8 cellular contexts compared by ENCODE assay signal in the genomic region with DNA sequence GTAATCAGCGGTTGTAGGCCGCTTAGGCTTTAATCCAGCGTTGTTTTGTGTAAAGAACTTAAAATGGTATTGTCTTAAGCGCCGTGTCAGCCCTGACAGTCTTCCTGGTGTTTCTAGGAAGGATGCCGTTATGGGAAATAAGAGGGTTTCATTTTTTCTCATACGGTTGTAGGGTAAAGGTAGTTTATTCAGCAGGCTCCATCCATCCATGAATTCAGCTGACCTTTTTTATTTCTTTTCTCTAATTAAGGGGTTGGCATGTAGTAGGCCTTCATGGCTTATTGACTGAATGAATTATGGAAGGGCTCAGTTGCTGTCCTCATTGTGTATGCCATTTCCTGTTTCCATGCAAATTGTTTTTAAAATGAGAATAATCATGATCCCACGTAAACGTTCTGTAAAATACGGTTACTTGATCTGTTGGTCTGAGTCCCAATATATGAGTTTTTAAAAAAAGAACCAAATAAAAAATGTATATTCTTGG. TPM values are rescaled to one million over a fixed set of nuclear protein-coding genes. Genes with fewer than 3 reads are reported as not detected.
DNase-seq lines count a peak whose midpoint lies in the region; ATAC-seq and TF ChIP-seq lines count a peak whose summit lies in the region.

No MANE protein-coding gene starts in this region.

- ATAC-seq in activated CD8-positive, alpha-beta T cell treated with anti-CD3 and anti-CD28 coated beads, Interleukin-2, amount 10 ng/mL, durations not matched to agents 7 days and 5 days = no peak
- no peak for ATAC-seq in stimulated activated effector memory CD8-positive, alpha-beta T cell treated with anti-CD3 and anti-CD28 coated beads, Interleukin-12 subunit alpha, Interleukin-12 subunit beta, amount 100 ng/mL, for 72 hours
- ATAC-seq in GM18870 (IDR thresholded peaks at IDR 0.05; ENCODE audit: unreplicated experiment) (no peak), HG02852 (IDR thresholded peaks at IDR 0.05; ENCODE audit: unreplicated experiment) (no peak)

- H3K4me1 Mint-ChIP-seq in CD4-positive, alpha-beta memory T cell = peaks cover 20 to 42% (median 33%) of the 10 kb centered on the region in 4 donors
- H3K4me1 Mint-ChIP-seq in activated CD8-positive, alpha-beta T cell treated with anti-CD3 and anti-CD28 coated beads, Interleukin-2, amount 10 ng/mL, durations not matched to agents 7 days and 5 days (ENCODE audit: low read depth) = peaks cover 18% of the 10 kb centered on the region
- peaks cover 5% of the 10 kb centered on the region for H3K4me1 Mint-ChIP-seq in stimulated activated effector memory CD8-positive, alpha-beta T cell treated with anti-CD3 and anti-CD28 coated beads, Interleukin-12 subunit alpha, Interleukin-12 subunit beta, amount 100 ng/mL, for 72 hours

- peak overlapping the region; percentile 99 to 100 (median 100) for H3K27ac Mint-ChIP-seq in CD4-positive, alpha-beta memory T cell
- H3K27ac Mint-ChIP-seq in activated CD8-positive, alpha-beta T cell treated with anti-CD3 and anti-CD28 coated beads, Interleukin-2, amount 10 ng/mL, durations not matched to agents 7 days and 5 days = peak overlapping the region; percentile 100
- peak overlapping the region; percentile 100 for H3K27ac Mint-ChIP-seq in stimulated activated effector memory CD8-positive, alpha-beta T cell treated with anti-CD3 and anti-CD28 coated beads, Interleukin-12 subunit alpha, Interleukin-12 subunit beta, amount 100 ng/mL, for 72 hours

- POLR2A ChIA-PET in CD4-positive, alpha-beta memory T cell (lab: Charles Lee; ENCODE audit: partially characterized antibody) = interaction anchor here (1.2 to 3.7 kb wide), 3 partner anchors 52 to 489 kb away, joined by 3 to 49 read pairs (median 4); partner anchors contain the start of gene FRYL
- POLR2A ChIA-PET in HEK293 (lab: Yijun Ruan, JAX) = no interaction called here
- POLR2A ChIA-PET in activated CD8-positive, alpha-beta T cell treated with anti-CD3 and anti-CD28 coated beads, Interleukin-2, amount 10 ng/mL, durations not matched to agents 7 days and 5 days (lab: Charles Lee) = interaction anchor here (0.6 to 2.3 kb wide), 4 partner anchors 8 to 407 kb away, joined by 3 to 16 read pairs (median 4); partner anchors contain the start of gene FRYL

- H3K27me3 ChIP-seq in CD4-positive, alpha-beta memory T cell (ENCODE audit: insufficient read depth, low read length) = no peaks in the 10 kb centered on the region
- no peaks in the 10 kb centered on the region for H3K27me3 ChIP-seq in iPS-15b (ENCODE audit: control insufficient read depth, insufficient read depth, low read length)

- H3K4me1 ChIP-seq in CD4-positive, alpha-beta memory T cell (ENCODE audit: insufficient read depth, low read length) = peaks cover 25% of the 10 kb centered on the region
- H3K4me1 ChIP-seq in HEK293 (ENCODE audit: control insufficient read depth, insufficient read depth, low read length) (no peaks in the 10 kb centered on the region), iPS-15b (ENCODE audit: control insufficient read depth, insufficient read depth, low read length) (peaks cover 5% of the 10 kb centered on the region)

- H3K4me3 Mint-ChIP-seq in CD4-positive, alpha-beta memory T cell = peak overlapping the region; percentile 100
- peak overlapping the region; percentile 100 for H3K4me3 Mint-ChIP-seq in activated CD8-positive, alpha-beta T cell treated with anti-CD3 and anti-CD28 coated beads, Interleukin-2, amount 10 ng/mL, durations not matched to agents 7 days and 5 days
- H3K4me3 Mint-ChIP-seq in stimulated activated effector memory CD8-positive, alpha-beta T cell treated with anti-CD3 and anti-CD28 coated beads, Interleukin-12 subunit alpha, Interleukin-12 subunit beta, amount 100 ng/mL, for 72 hours = peak overlapping the region; percentile 97

- DNase-seq in CD4-positive, alpha-beta memory T cell = no peak
- no peak for DNase-seq in activated CD8-positive, alpha-beta T cell treated with anti-CD3 and anti-CD28 coated beads, Interleukin-2, amount 10 ng/mL, durations not matched to agents 7 days and 5 days
- DNase-seq in stimulated activated effector memory CD8-positive, alpha-beta T cell treated with anti-CD3 and anti-CD28 coated beads, Interleukin-12 subunit alpha, Interleukin-12 subunit beta, amount 100 ng/mL, for 72 hours (ENCODE audit: low spot score in 2 of 2) = no peak
- no peak for DNase-seq in COR-L47 (lab: John Stamatoyannopoulos, UW)

- peaks cover 0 to 2% (median 0%) of the 10 kb centered on the region in 8 donors for H3K9me3 Mint-ChIP-seq in CD4-positive, alpha-beta memory T cell
- H3K9me3 Mint-ChIP-seq in activated CD8-positive, alpha-beta T cell treated with anti-CD3 and anti-CD28 coated beads, Interleukin-2, amount 10 ng/mL, durations not matched to agents 7 days and 5 days (ENCODE audit: insufficient read depth) = no peaks in the 10 kb centered on the region
- no peaks in the 10 kb centered on the region for H3K9me3 Mint-ChIP-seq in stimulated activated effector memory CD8-positive, alpha-beta T cell treated with anti-CD3 and anti-CD28 coated beads, Interleukin-12 subunit alpha, Interleukin-12 subunit beta, amount 100 ng/mL, for 72 hours

- no peak for TF ChIP-seq CTCF in HEK293 (tag by site-specific recombination; IDR thresholded peaks at IDR 0.05)

- no peaks in the 10 kb centered on the region for H3K9me3 ChIP-seq in CD4-positive, alpha-beta memory T cell (ENCODE audit: control insufficient read depth in 1 of 2, low read length in 2 of 2)
- H3K9me3 ChIP-seq in HEK293 (ENCODE audit: control insufficient read depth, insufficient read depth, low read depth, low read length) (no peaks in the 10 kb centered on the region), iPS-15b (ENCODE audit: control insufficient read depth, insufficient read depth, low read length) (no peaks in the 10 kb centered on the region)

- H3K27me3 Mint-ChIP-seq in CD4-positive, alpha-beta memory T cell = no peaks in the 10 kb centered on the region
- no peaks in the 10 kb centered on the region for H3K27me3 Mint-ChIP-seq in activated CD8-positive, alpha-beta T cell treated with anti-CD3 and anti-CD28 coated beads, Interleukin-2, amount 10 ng/mL, durations not matched to agents 7 days and 5 days (ENCODE audit: low read depth)

- CTCF ChIA-PET in CD4-positive, alpha-beta memory T cell (lab: Charles Lee; ENCODE audit: partially characterized antibody) = interaction anchor here (0.7 to 2.2 kb wide), 4 partner anchors 18 to 253 kb away, joined by 3 to 6 read pairs (median 6); partner anchors contain the start of gene FRYL
- CTCF ChIA-PET in HEK293 (lab: Yijun Ruan, JAX) = interaction anchor here (0.7 kb wide), 1 partner anchor 181 kb away, joined by 4 read pairs; no protein-coding TSS in a partner anchor
- CTCF ChIA-PET in activated CD8-positive, alpha-beta T cell treated with anti-CD3 and anti-CD28 coated beads, Interleukin-2, amount 10 ng/mL, durations not matched to agents 7 days and 5 days (lab: Charles Lee) = no interaction called here

- intact Hi-C loops in CD4-positive, alpha-beta memory T cell (cut with micrococcal nuclease) = loop anchor here (1.0 to 10.0 kb wide), 5 partner anchors 75 to 563 kb away; partner anchors contain the start of genes OCIAD2, SLAIN2 and TEC

- H3K36me3 ChIP-seq in CD4-positive, alpha-beta memory T cell (ENCODE audit: insufficient read depth, low read length) = peaks cover 22% of the 10 kb centered on the region
- H3K36me3 ChIP-seq in HEK293 (ENCODE audit: control insufficient read depth in 2 of 2, insufficient read depth in 1 of 2, low read length in 2 of 2) = peaks cover 16 to 35% of the 10 kb centered on the region in 2 experiments; a peak in 2 of 3 replicates
- peaks cover 13% of the 10 kb centered on the region for H3K36me3 ChIP-seq in iPS-15b (ENCODE audit: control insufficient read depth, insufficient read depth, low read length)

- H3K9ac ChIP-seq in iPS-15b (ENCODE audit: low read depth, low read length) = peak overlapping the region; percentile 99

- peak overlapping the region; percentile 92 to 100 for H3K4me3 ChIP-seq in CD4-positive, alpha-beta memory T cell (ENCODE audit: low read length in 2 of 2)
- H3K4me3 ChIP-seq in HEK293 (ENCODE audit: low read depth, low read length) (peak overlapping the region; percentile 91), iPS-15b (ENCODE audit: low read depth, low read length) (peak overlapping the region; percentile 100)

- H3K27ac ChIP-seq in CD4-positive, alpha-beta memory T cell (ENCODE audit: low read depth, low read length) = peak overlapping the region; percentile 98
- H3K27ac ChIP-seq in HEK293 (ENCODE audit: extremely low read depth, low read depth, low read length) = peak overlapping the region; percentile 91

- H3K36me3 Mint-ChIP-seq in CD4-positive, alpha-beta memory T cell = peaks cover 18 to 30% of the 10 kb centered on the region in 2 donors
- H3K36me3 Mint-ChIP-seq in activated CD8-positive, alpha-beta T cell treated with anti-CD3 and anti-CD28 coated beads, Interleukin-2, amount 10 ng/mL, durations not matched to agents 7 days and 5 days (ENCODE audit: low read depth) = peaks cover 37% of the 10 kb centered on the region
- H3K36me3 Mint-ChIP-seq in stimulated activated effector memory CD8-positive, alpha-beta T cell treated with anti-CD3 and anti-CD28 coated beads, Interleukin-12 subunit alpha, Interleukin-12 subunit beta, amount 100 ng/mL, for 72 hours = peaks cover 62% of the 10 kb centered on the region

TF ChIP-seq in HEK293, 187 proteins besides CTCF, POLR2A, EP300 and RAD21 (continues in another document):
- TF ChIP-seq ZNF239 (tag by site-specific recombination; IDR thresholded peaks at IDR 0.05) (no peak), ZBTB8A (tag by site-specific recombination; IDR thresholded peaks at IDR 0.05) (no peak), ZNF146 (tag by site-specific recombination; IDR thresholded peaks at IDR 0.05) (no peak), ZNF76 (tag by site-specific recombination; IDR thresholded peaks at IDR 0.05; ENCODE audit: borderline replicate concordance, low read depth) (no peak), ZBTB1 (tag by site-specific recombination; IDR thresholded peaks at IDR 0.05) (no peak)

RNA-seq across cellular contexts. Expression of gene OCIAD1, which starts 0.7 kb away (rescaled TPM):
- total RNA-seq in CD4-positive, alpha-beta memory T cell = 100 to 1,000 TPM; 110 to 124 TPM
- 100 to 1,000 TPM; 161 to 171 TPM for polyA plus RNA-seq in CD4-positive, alpha-beta memory T cell
- 10 to 100 TPM; 92.4 to 93.7 TPM for total RNA-seq in activated CD8-positive, alpha-beta T cell treated with anti-CD3 and anti-CD28 coated beads, Interleukin-2, amount 10 ng/mL, durations not matched to agents 7 days and 5 days

RNA-seq across cellular contexts. Expression of gene FRYL, which starts 51.5 kb away (rescaled TPM):
- total RNA-seq in CD4-positive, alpha-beta memory T cell = 100 to 1,000 TPM; 124 to 134 TPM
- 10 to 100 TPM; 17.1 to 43.6 TPM for polyA plus RNA-seq in CD4-positive, alpha-beta memory T cell
- total RNA-seq in activated CD8-positive, alpha-beta T cell treated with anti-CD3 and anti-CD28 coated beads, Interleukin-2, amount 10 ng/mL, durations not matched to agents 7 days and 5 days = 100 to 1,000 TPM in 1 of 2 experiments, 10 to 100 TPM in 1; 98.5 to 107 TPM
